ENCODE assay signal across 20 cellular contexts in the genomic region with DNA sequence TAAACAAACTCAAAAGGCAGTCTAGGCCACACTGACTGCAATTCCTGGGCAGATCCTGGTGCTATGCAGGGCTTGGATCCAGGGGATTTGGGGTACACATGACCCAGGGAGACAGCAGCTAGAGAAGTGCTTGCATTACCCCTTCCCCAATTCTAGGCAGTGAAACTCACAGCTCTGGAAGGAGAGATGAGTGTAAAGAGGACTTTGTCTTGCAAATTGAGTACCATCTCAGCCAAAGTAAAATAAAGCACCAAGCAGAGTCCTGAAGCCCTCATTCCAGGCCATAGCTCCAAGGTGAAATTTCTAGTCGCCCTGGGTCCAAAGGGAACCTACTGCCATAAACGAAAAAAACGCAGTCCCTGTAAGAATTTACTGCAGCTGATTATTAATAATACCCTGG.
DNase-seq lines count a peak whose midpoint lies in the region; TF ChIP-seq lines count a peak whose summit lies in the region.
"Had no signal": no experiment of that assay in that cellular context is flagged by ENCODE, and none has a peak within 500 bp of the region (broad histone marks: within the 10 kb centered on the region; RNA-seq: fewer than 3 reads in every experiment).

No MANE protein-coding gene starts in this region.

- no peak for TF ChIP-seq POLR2A in adrenal gland (IDR thresholded peaks at IDR 0.05)

- no peaks in the 10 kb centered on the region for H3F3A ChIP-seq in neural progenitor cell (ENCODE audit: low read depth)

- peak overlapping the region; percentile 31 for H3K27ac Mint-ChIP-seq in activated CD4-positive, alpha-beta T cell treated with anti-CD3 and anti-CD28 coated beads, Interleukin-2, amount 10 ng/mL, durations not matched to agents 7 days and 5 days
- H3K27ac Mint-ChIP-seq in endodermal cell = peak overlapping the region; percentile 64
- H3K27ac Mint-ChIP-seq in neural progenitor cell = no peak overlapping the region
- H3K27ac Mint-ChIP-seq: B cell; CD4-positive, CD25-positive, alpha-beta regulatory T cell; CD8-positive, alpha-beta T cell had no signal

- POLR2A ChIA-PET in activated CD4-positive, alpha-beta T cell treated with anti-CD3 and anti-CD28 coated beads, Interleukin-2, amount 10 ng/mL, durations not matched to agents 7 days and 5 days (lab: Charles Lee) = no interaction called here

- no peak for DNase-seq in activated CD4-positive, alpha-beta T cell treated with anti-CD3 and anti-CD28 coated beads, Interleukin-2, amount 10 ng/mL, durations not matched to agents 7 days and 5 days
- no peak for DNase-seq in activated CD4-positive, alpha-beta T cell treated with anti-CD3 and anti-CD28 coated beads for 48 hours
- peak; percentile 15 for DNase-seq in NT2/D1 (ENCODE audit: low read depth, low spot score)
- DNase-seq in endodermal cell = peak; percentile 44
- no peak for DNase-seq in neural progenitor cell (ENCODE audit: low spot score)
- no peak for DNase-seq in NCI-H526 treated with DMSO at 0.1 percent for 48 hours (lab: John Stamatoyannopoulos, UW)
- DNase-seq in Kasumi-1 (lab: John Stamatoyannopoulos, UW) = no peak
- no peak for DNase-seq in adrenal gland
- DNase-seq: Caco-2; CD4-positive, CD25-positive, alpha-beta regulatory T cell; CD8-positive, alpha-beta T cell; DMS153; DND-41; GDM1; HCEC 1CT had no signal

- H3K4me1 ChIP-seq in NT2/D1 (ENCODE audit: insufficient read depth, insufficient read length) = peaks cover 2% of the 10 kb centered on the region
- peaks cover 6% of the 10 kb centered on the region for H3K4me1 ChIP-seq in endodermal cell (ENCODE audit: control insufficient read depth, insufficient read depth, low read length)
- H3K4me1 ChIP-seq in neural progenitor cell = no peaks in the 10 kb centered on the region
- H3K4me1 ChIP-seq in adrenal gland (replicated peaks in 1 of 2) = no peaks in the 10 kb centered on the region
- H3K4me1 ChIP-seq: BLaER1, Caco-2 had no signal

- H2AFZ ChIP-seq in neural progenitor cell (replicated peaks) = peak overlapping the region; percentile 66

- H3K9ac ChIP-seq in NT2/D1 (ENCODE audit: insufficient read length, low read depth) (no peak overlapping the region), endodermal cell (ENCODE audit: extremely low read depth, low read length, poor library complexity, severe bottlenecking) (no peak overlapping the region), neural progenitor cell (no peak overlapping the region)
- H3K9ac ChIP-seq: BLaER1 had no signal

- H3K4me3 ChIP-seq in NT2/D1 (ENCODE audit: insufficient read length, low read depth) = no peak overlapping the region
- no peak overlapping the region for H3K4me3 ChIP-seq in endodermal cell (ENCODE audit: low read length)
- no peak overlapping the region for H3K4me3 ChIP-seq in neural progenitor cell
- H3K4me3 ChIP-seq in adrenal gland = no peak overlapping the region
- H3K4me3 ChIP-seq: BLaER1, GM12878 had no signal

- CTCF ChIA-PET in activated CD4-positive, alpha-beta T cell treated with anti-CD3 and anti-CD28 coated beads, Interleukin-2, amount 10 ng/mL, durations not matched to agents 7 days and 5 days (lab: Charles Lee) = no interaction called here

- H3K27ac ChIP-seq in endodermal cell (ENCODE audit: low read depth, low read length) (no peak overlapping the region), neural progenitor cell (no peak overlapping the region), adrenal gland (no peak overlapping the region)
- H3K27ac ChIP-seq: 22Rv1, BLaER1, C4-2B had no signal

- intact Hi-C loops in adrenal gland (cut with DNase I) = no loop called here

- 77 to 78% methylated on average over 3 of the region's 3 CpGs for WGBS in endodermal cell (ENCODE audit: insufficient coverage in 1 of 2, insufficient read length in 1 of 2), 2 experiments
- 77 to 90% (median 81%) methylated on average over 3 of the region's 3 CpGs for WGBS in adrenal gland, 4 donors

- H3K27me3 Mint-ChIP-seq in activated CD4-positive, alpha-beta T cell treated with anti-CD3 and anti-CD28 coated beads, Interleukin-2, amount 10 ng/mL, durations not matched to agents 7 days and 5 days = no peaks in the 10 kb centered on the region
- H3K27me3 Mint-ChIP-seq in endodermal cell (ENCODE audit: insufficient read depth) (no peaks in the 10 kb centered on the region), neural progenitor cell (ENCODE audit: insufficient read depth, low read depth) (no peaks in the 10 kb centered on the region)
- H3K27me3 Mint-ChIP-seq: B cell; CD4-positive, CD25-positive, alpha-beta regulatory T cell had no signal

- H3K4me2 ChIP-seq in neural progenitor cell = no peak overlapping the region
- H3K4me2 ChIP-seq: BLaER1 had no signal

- no peak overlapping the region for H3K4me3 Mint-ChIP-seq in activated CD4-positive, alpha-beta T cell treated with anti-CD3 and anti-CD28 coated beads, Interleukin-2, amount 10 ng/mL, durations not matched to agents 7 days and 5 days
- H3K4me3 Mint-ChIP-seq in endodermal cell = no peak overlapping the region
- no peak overlapping the region for H3K4me3 Mint-ChIP-seq in neural progenitor cell
- H3K4me3 Mint-ChIP-seq: B cell; CD4-positive, CD25-positive, alpha-beta regulatory T cell; CD8-positive, alpha-beta T cell had no signal

- H3K27me3 ChIP-seq in NT2/D1 (ENCODE audit: insufficient read depth, insufficient read length) = no peaks in the 10 kb centered on the region
- H3K27me3 ChIP-seq in endodermal cell (ENCODE audit: control insufficient read depth, insufficient read depth, low read length, poor library complexity, severe bottlenecking) = no peaks in the 10 kb centered on the region
- no peaks in the 10 kb centered on the region for H3K27me3 ChIP-seq in neural progenitor cell
- H3K27me3 ChIP-seq in adrenal gland = no peaks in the 10 kb centered on the region
- H3K27me3 ChIP-seq: BLaER1 had no signal

- H3K36me3 ChIP-seq in NT2/D1 (ENCODE audit: insufficient read depth, insufficient read length, low read length) (no peaks in the 10 kb centered on the region), endodermal cell (ENCODE audit: control insufficient read depth, insufficient read depth, low read length) (no peaks in the 10 kb centered on the region), neural progenitor cell (no peaks in the 10 kb centered on the region), adrenal gland (replicated peaks in 1 of 2) (no peaks in the 10 kb centered on the region)
- H3K36me3 ChIP-seq: BLaER1 had no signal

- H3K9me3 Mint-ChIP-seq in activated CD4-positive, alpha-beta T cell treated with anti-CD3 and anti-CD28 coated beads, Interleukin-2, amount 10 ng/mL, durations not matched to agents 7 days and 5 days = peaks cover 4% of the 10 kb centered on the region
- H3K9me3 Mint-ChIP-seq in endodermal cell (peaks cover 7% of the 10 kb centered on the region), neural progenitor cell (peaks cover 7% of the 10 kb centered on the region)

- H3K36me3 Mint-ChIP-seq in activated CD4-positive, alpha-beta T cell treated with anti-CD3 and anti-CD28 coated beads, Interleukin-2, amount 10 ng/mL, durations not matched to agents 7 days and 5 days (ENCODE audit: low read depth) = no peaks in the 10 kb centered on the region
- H3K36me3 Mint-ChIP-seq in endodermal cell (ENCODE audit: low read depth) = peaks cover 2% of the 10 kb centered on the region
- H3K36me3 Mint-ChIP-seq in neural progenitor cell = no peaks in the 10 kb centered on the region
- H3K36me3 Mint-ChIP-seq: CD4-positive, CD25-positive, alpha-beta regulatory T cell; CD8-positive, alpha-beta T cell had no signal

- no peaks in the 10 kb centered on the region for H3K79me2 ChIP-seq in neural progenitor cell (ENCODE audit: low read depth)

- TF ChIP-seq CTCF in endodermal cell (conservative IDR thresholded peaks at IDR 0.05) (no peak), neural progenitor cell (IDR thresholded peaks at IDR 0.05) (no peak), adrenal gland (IDR thresholded peaks at IDR 0.05) (no peak)

- H3K9me3 ChIP-seq in NT2/D1 (ENCODE audit: insufficient read depth, low read length) (no peaks in the 10 kb centered on the region), endodermal cell (ENCODE audit: control insufficient read depth, low read length) (peaks cover 14% of the 10 kb centered on the region), neural progenitor cell (ENCODE audit: low read depth) (no peaks in the 10 kb centered on the region), adrenal gland (replicated peaks in 1 of 3) (no peaks in the 10 kb centered on the region)
- H3K9me3 ChIP-seq: BLaER1, Caco-2 had no signal

- no peaks in the 10 kb centered on the region for H3K4me1 Mint-ChIP-seq in activated CD4-positive, alpha-beta T cell treated with anti-CD3 and anti-CD28 coated beads, Interleukin-2, amount 10 ng/mL, durations not matched to agents 7 days and 5 days
- H3K4me1 Mint-ChIP-seq in endodermal cell (peaks cover 25% of the 10 kb centered on the region), neural progenitor cell (no peaks in the 10 kb centered on the region)
- H3K4me1 Mint-ChIP-seq: B cell; CD4-positive, CD25-positive, alpha-beta regulatory T cell had no signal

- no peaks in the 10 kb centered on the region for H4K20me1 ChIP-seq in neural progenitor cell (ENCODE audit: low read depth)
- H4K20me1 ChIP-seq: BLaER1 had no signal

Comparison
In these comparisons a context has a peak if more than half of its experiments do, and no peak if none do; other contexts are left out.
1. DNase-seq: peak in NT2/D1 (single experiment) and endodermal cell (single experiment); none in activated CD4-positive, alpha-beta T cell treated with anti-CD3 and anti-CD28 coated beads, Interleukin-2, amount 10 ng/mL, durations not matched to agents 7 days and 5 days (single experiment), activated CD4-positive, alpha-beta T cell treated with anti-CD3 and anti-CD28 coated beads for 48 hours (single experiment), neural progenitor cell (single experiment), NCI-H526 treated with DMSO at 0.1 percent for 48 hours (single experiment), Kasumi-1 (0 of 2) and adrenal gland (0 of 7).